ENCODE assay signal across 8 cellular contexts in genomic region chr5:74673011-74673790, GRCh38. TPM values are rescaled to one million over a fixed set of nuclear protein-coding genes. Genes with fewer than 3 reads are reported as not detected.
DNase-seq lines count a peak whose midpoint lies in the region; ATAC-seq and TF ChIP-seq lines count a peak whose summit lies in the region.

No MANE protein-coding gene starts in this region.

- in situ Hi-C loops in Caki2 (cut with HindIII; ENCODE audit: low pct_unique_long_range_greater_than_20kb, low sequenced_read_pairs), result no loop called here

- H3K4me3 ChIP-seq in WI38 (ENCODE audit: low read depth, low read length) (no peak overlapping the region), smooth muscle cell (no peak overlapping the region)

- ATAC-seq in left ventricle myocardium superior (peak; percentile 76), HG03025 (IDR thresholded peaks at IDR 0.05; ENCODE audit: low FRiP score, unreplicated experiment) (no peak)

- no peaks in the 10 kb centered on the region for H4K20me1 ChIP-seq in smooth muscle cell (ENCODE audit: low read depth)

- no peak overlapping the region for H2AFZ ChIP-seq in smooth muscle cell (ENCODE audit: low read depth)

- no peaks in the 10 kb centered on the region for H3K36me3 ChIP-seq in smooth muscle cell (ENCODE audit: low read depth)

- intact Hi-C loops in left ventricle myocardium superior (cut with micrococcal nuclease), result no loop called here

- no peak overlapping the region for H3K27ac ChIP-seq in smooth muscle cell (ENCODE audit: low read depth)

- H3K9me3 ChIP-seq in smooth muscle cell (replicated peaks; ENCODE audit: low read depth), result no peaks in the 10 kb centered on the region

- TF ChIP-seq CTCF in WI38 (IDR thresholded peaks at IDR 0.05; ENCODE audit: low read depth, low read length) (peak; percentile 14; the same call in 1 of the 2 replicates), smooth muscle cell (IDR thresholded peaks at IDR 0.05; ENCODE audit: borderline replicate concordance, insufficient read depth, poor library complexity, severe bottlenecking) (peak; percentile 45)

- H3K27me3 ChIP-seq in smooth muscle cell (ENCODE audit: low read depth), result no peaks in the 10 kb centered on the region

- H3K79me2 ChIP-seq in smooth muscle cell (ENCODE audit: low read depth), result no peaks in the 10 kb centered on the region

- H3K4me2 ChIP-seq in smooth muscle cell, result no peak overlapping the region

- H3F3A ChIP-seq in smooth muscle cell (ENCODE audit: low read depth), result no peaks in the 10 kb centered on the region

- DNase-seq in Caki2 (ENCODE audit: low read depth) (peak; percentile 22), LoVo (ENCODE audit: low spot score) (peak; percentile 43), left ventricle myocardium superior (no peak), smooth muscle cell (lab: John Stamatoyannopoulos, UW; ENCODE audit: unreplicated experiment) (no peak), HPDE6-E6E7 (ENCODE audit: extremely low spot score) (no peak)
- no peak for DNase-seq in effector CD4-positive, alpha-beta T cell

- no peak overlapping the region for H3K9ac ChIP-seq in smooth muscle cell (ENCODE audit: low read depth)

- H3K4me1 ChIP-seq in smooth muscle cell (ENCODE audit: low read depth), result no peaks in the 10 kb centered on the region

- WGBS in smooth muscle cell (ENCODE audit: low lambda C conversion rate), result 67% methylated on average over 6 of the region's 6 CpGs

RNA-seq across cellular contexts. Expression of gene HEXB, which starts 11.8 kb away (rescaled TPM):
- total RNA-seq in Caki2 (2014; rRNA removed; shearing (Covaris generic); ENCODE audit: low replicate concordance), result 119 and 151 TPM in 2 replicates
- total RNA-seq in left ventricle myocardium superior, result 87.1 TPM
- total RNA-seq in smooth muscle cell, result 109 and 111 TPM in 2 replicates
- 102 and 108 TPM in 2 replicates for polyA plus RNA-seq in smooth muscle cell

RNA-seq across cellular contexts. Expression of gene ENC1, which starts 32.7 kb away (rescaled TPM):
- 10.6 and 27.2 TPM in 2 replicates for total RNA-seq in Caki2 (2014; rRNA removed; shearing (Covaris generic); ENCODE audit: low replicate concordance)
- total RNA-seq in left ventricle myocardium superior, result 2.7 TPM
- total RNA-seq in smooth muscle cell, result 110 and 117 TPM in 2 replicates
- polyA plus RNA-seq in smooth muscle cell, result 17.4 and 73.4 TPM in 2 replicates

Comparison
In these comparisons a context has a peak if more than half of its experiments do, and no peak if none do; other contexts are left out.
1. DNase-seq: peak in Caki2 (single experiment) and LoVo (single experiment); none in left ventricle myocardium superior (single experiment), smooth muscle cell (single experiment), HPDE6-E6E7 (single experiment) and effector CD4-positive, alpha-beta T cell (single experiment).